In the genomic region with DNA sequence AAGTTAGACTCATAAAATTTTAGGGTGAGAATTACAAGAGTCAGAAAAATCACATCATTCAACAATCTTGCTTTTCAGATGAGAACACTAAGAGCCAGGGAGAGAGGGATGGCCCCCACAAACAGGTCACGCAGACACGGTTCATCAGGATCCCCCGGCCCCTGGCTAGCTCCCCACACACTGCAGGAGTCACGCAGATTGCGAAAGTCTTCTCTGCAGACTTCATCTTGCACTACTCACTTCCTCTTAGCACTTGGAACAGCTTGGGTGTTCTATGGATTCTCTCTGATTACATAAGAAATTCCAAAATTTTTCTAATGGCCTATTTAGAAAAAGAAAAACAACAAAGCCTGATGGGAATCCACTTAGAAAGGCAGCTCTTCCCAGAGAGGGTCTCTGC, we compare ENCODE assay signal across 12 cellular contexts. TPM values are rescaled to one million over a fixed set of nuclear protein-coding genes. Genes with fewer than 3 reads are reported as not detected.
DNase-seq lines count a peak whose midpoint lies in the region; ATAC-seq and TF ChIP-seq lines count a peak whose summit lies in the region.
"Had no signal": no experiment of that assay in that cellular context is flagged by ENCODE, and none has a peak within 500 bp of the region (broad histone marks: within the 10 kb centered on the region; RNA-seq: fewer than 3 reads in every experiment).

No MANE protein-coding gene starts in this region.

- no peaks in the 10 kb centered on the region for H3K36me3 ChIP-seq in duodenal mucosa (ENCODE audit: control insufficient read depth in 1 of 2, insufficient read depth in 2 of 2, low read length in 2 of 2)
- no peaks in the 10 kb centered on the region for H3K36me3 ChIP-seq in muscle layer of duodenum (ENCODE audit: control insufficient read depth in 1 of 2, insufficient read depth in 2 of 2, low read length in 2 of 2)
- H3K36me3 ChIP-seq: BLaER1 had no signal

- POLR2A ChIA-PET in AG04450 (lab: Yijun Ruan, JAX): no interaction called here

- no peak for ATAC-seq in GM19035 (IDR thresholded peaks at IDR 0.05; ENCODE audit: unreplicated experiment)
- ATAC-seq in HG02678 (IDR thresholded peaks at IDR 0.05; ENCODE audit: unreplicated experiment): no peak
- ATAC-seq: activated CD8-positive, alpha-beta T cell treated with anti-CD3 and anti-CD28 coated beads, Interleukin-2, amount 10 ng/mL, durations not matched to agents 7 days and 5 days; SK-N-SH treated with all-trans-retinoic acid at 6 μM for 48 hours had no signal

- H3K27ac ChIP-seq in AG04450 (ENCODE audit: low read depth, low read length) (peak overlapping the region; percentile 54), duodenal mucosa (ENCODE audit: low read depth, low read length) (peak overlapping the region; percentile 59), muscle layer of duodenum (ENCODE audit: low read length) (peak overlapping the region; percentile 50)
- H3K27ac ChIP-seq: BLaER1 had no signal

- CTCF ChIA-PET in AG04450 (lab: Charles Lee): no interaction called here

- no peak overlapping the region for H3K9ac ChIP-seq in duodenal mucosa (ENCODE audit: low read depth in 1 of 2, low read length in 2 of 2)
- H3K9ac ChIP-seq: BLaER1 had no signal

- no peaks in the 10 kb centered on the region for H3K9me3 ChIP-seq in AG04450 (ENCODE audit: control insufficient read depth, insufficient read depth, low read length)
- H3K9me3 ChIP-seq in duodenal mucosa (ENCODE audit: control insufficient read depth in 1 of 2, low read length in 2 of 2): no peaks in the 10 kb centered on the region
- H3K9me3 ChIP-seq in muscle layer of duodenum (ENCODE audit: control insufficient read depth in 1 of 2, low read length in 2 of 2): no peaks in the 10 kb centered on the region
- H3K9me3 ChIP-seq: BLaER1 had no signal

- H3K4me1 ChIP-seq in duodenal mucosa (ENCODE audit: control insufficient read depth in 1 of 2, insufficient read depth in 2 of 2, low read length in 2 of 2) (peaks cover 59 to 74% of the 10 kb centered on the region in 2 donors), muscle layer of duodenum (ENCODE audit: control insufficient read depth in 1 of 2, insufficient read depth in 2 of 2, low read length in 2 of 2) (peaks cover 7 to 19% of the 10 kb centered on the region in 2 donors)
- H3K4me1 ChIP-seq: BLaER1 had no signal

- H3K27me3 ChIP-seq in AG04450 (ENCODE audit: control insufficient read depth, insufficient read depth, low read length) (no peaks in the 10 kb centered on the region), duodenal mucosa (ENCODE audit: control insufficient read depth in 1 of 2, insufficient read depth in 2 of 2, low read length in 2 of 2) (no peaks in the 10 kb centered on the region), muscle layer of duodenum (ENCODE audit: low read depth, low read length) (no peaks in the 10 kb centered on the region)
- H3K27me3 ChIP-seq: BLaER1 had no signal

- TF ChIP-seq CTCF in AG04450 (IDR thresholded peaks at IDR 0.05; ENCODE audit: low read depth, low read length): no peak

- no peak overlapping the region for H3K4me3 ChIP-seq in AG04450 (ENCODE audit: low read depth, low read length)
- peak overlapping the region in 1 of 2 donors; percentile 32 for H3K4me3 ChIP-seq in duodenal mucosa (ENCODE audit: low read depth in 1 of 2, low read length in 2 of 2)
- no peak overlapping the region for H3K4me3 ChIP-seq in muscle layer of duodenum (ENCODE audit: low read depth in 1 of 2, low read length in 2 of 2)
- H3K4me3 ChIP-seq: BLaER1 had no signal

- DNase-seq in AG04450 (ENCODE audit: low read depth, low spot score) (peak; percentile 15), MV-4-11 (lab: John Stamatoyannopoulos, UW) (peak; percentile 80), NCI-H128 (lab: John Stamatoyannopoulos, UW; ENCODE audit: unreplicated experiment) (no peak), NCI-H1092 (lab: John Stamatoyannopoulos, UW) (no peak)
- DNase-seq: activated CD8-positive, alpha-beta T cell treated with anti-CD3 and anti-CD28 coated beads, Interleukin-2, amount 10 ng/mL, durations not matched to agents 7 days and 5 days; NCI-H2081 had no signal

RNA-seq across cellular contexts. Expression of a gene that starts 21.6 kb away (rescaled TPM):
- 0.04 and 0.11 TPM in 2 replicates for polyA plus RNA-seq in AG04450 (2011; rRNA removed)
- polyA minus RNA-seq in AG04450 (2011; rRNA and poly(A)+ RNA removed): not detected in 2 replicates

RNA-seq across cellular contexts. Expression of a gene that starts 27.3 kb away (rescaled TPM):
- polyA plus RNA-seq in AG04450 (2011; rRNA removed): not detected in 2 replicates
- not detected in 2 replicates for polyA minus RNA-seq in AG04450 (2011; rRNA and poly(A)+ RNA removed)

Comparison
In these comparisons a context has a peak if more than half of its experiments do, and no peak if none do; other contexts are left out.
1. DNase-seq: peak in AG04450 (single experiment) and MV-4-11 (single experiment); none in NCI-H128 (single experiment) and NCI-H1092 (single experiment).
2. Peak in every context shown above with its lines, with median percentiles within 50 percentile points of each other: H3K27ac ChIP-seq.